ENCODE assay signal across 27 cellular contexts in the genomic region with DNA sequence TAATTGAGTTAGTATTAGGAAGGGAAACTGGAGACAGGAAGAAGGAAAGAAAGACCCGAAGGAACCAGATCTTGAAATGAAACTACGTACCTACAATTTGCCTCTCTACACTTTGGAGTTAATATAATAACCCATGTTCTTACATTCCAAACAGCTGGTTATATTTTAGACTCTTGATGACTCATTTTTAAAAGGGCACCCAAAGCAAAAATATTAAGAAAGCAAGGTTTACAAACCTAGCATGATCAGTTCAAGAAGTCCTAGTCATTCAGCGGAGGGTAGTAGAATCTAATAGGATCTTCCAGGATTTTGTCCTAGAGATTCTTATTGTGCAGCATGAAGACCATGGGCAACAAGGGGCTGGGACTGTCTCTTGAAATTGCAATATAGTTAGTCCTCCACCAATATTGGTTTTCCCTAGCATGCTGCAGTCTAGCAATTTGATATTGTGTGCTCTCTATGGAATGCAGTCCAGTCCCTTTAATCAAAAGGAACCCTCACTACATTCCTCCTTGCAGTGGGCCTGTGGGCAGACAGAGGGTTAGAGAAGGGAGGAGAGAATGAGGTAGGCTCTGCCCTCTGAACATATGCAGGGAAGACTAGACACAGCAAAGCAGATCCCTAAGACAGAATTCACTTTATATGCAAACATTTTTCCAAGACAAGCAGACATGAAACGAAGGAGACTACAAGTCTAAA.
DNase-seq lines count a peak whose midpoint lies in the region; ATAC-seq and TF ChIP-seq lines count a peak whose summit lies in the region.
"Had no signal": no experiment of that assay in that cellular context is flagged by ENCODE, and none has a peak within 500 bp of the region (broad histone marks: within the 10 kb centered on the region; RNA-seq: fewer than 3 reads in every experiment).

No MANE protein-coding gene starts in this region.

- CTCF ChIA-PET in IMR-90 (lab: Yijun Ruan, JAX) (no interaction called here), RWPE1 (lab: Yijun Ruan, JAX) (no interaction called here)
- CTCF ChIA-PET in activated CD8-positive, alpha-beta T cell treated with anti-CD3 and anti-CD28 coated beads, Interleukin-2, amount 10 ng/mL, durations not matched to agents 7 days and 5 days (lab: Charles Lee): no interaction called here

- no peak overlapping the region for H2AFZ ChIP-seq in IMR-90 (replicated peaks; ENCODE audit: low read length, poor library complexity)
- H2AFZ ChIP-seq in neuronal stem cell (ENCODE audit: low read length): peak overlapping the region; percentile 43

- H2BK5ac ChIP-seq in IMR-90 (ENCODE audit: low read depth, low read length, poor library complexity, severe bottlenecking) (no peak overlapping the region), neuronal stem cell (ENCODE audit: low read length) (no peak overlapping the region)

- no peak overlapping the region; the same call in 1 of the 2 replicates for H2BK120ac ChIP-seq in IMR-90 (ENCODE audit: low read depth, low read length)
- H2BK120ac ChIP-seq in neuronal stem cell (ENCODE audit: low read depth, low read length): no peak overlapping the region

- H3K18ac ChIP-seq in IMR-90 (ENCODE audit: low read depth, low read length) (no peak overlapping the region), neuronal stem cell (ENCODE audit: low read length) (no peak overlapping the region)

- DNase-seq in AG08396 (ENCODE audit: low spot score) (peak; percentile 33), IMR-90 (peak; percentile 51), coronary artery (ENCODE audit: low spot score) (no peak), neuronal stem cell (ENCODE audit: low spot score) (no peak), cerebellum (ENCODE audit: low spot score) (no peak), RWPE1 (ENCODE audit: low spot score) (no peak)
- no peak for DNase-seq in activated CD8-positive, alpha-beta T cell treated with anti-CD3 and anti-CD28 coated beads, Interleukin-2, amount 10 ng/mL, durations not matched to agents 7 days and 5 days
- DNase-seq: activated CD4-positive, alpha-beta T cell treated with anti-CD3 and anti-CD28 coated beads, Interleukin-2, amount 10 ng/mL, durations not matched to agents 7 days and 5 days; activated CD8-positive, alpha-beta memory T cell treated with anti-CD3 and anti-CD28 coated beads, Interleukin-2, amount 50 U/mL, for 48 hours; activated effector memory CD4-positive, alpha-beta T cell treated with anti-CD3 and anti-CD28 coated beads, Interleukin-2, amount 50 U/mL, for 16 hours; C1 segment of cervical spinal cord; caudate nucleus; effector CD8-positive, alpha-beta T cell; esophagus squamous epithelium; head of caudate nucleus; left ventricle myocardium superior; NCI-H1694 treated with DMSO at 0.1 percent for 48 hours; NCI-H748 treated with DMSO at 0.1 percent for 48 hours; psoas muscle; SHP77 treated with DMSO at 0.1 percent for 48 hours; stimulated activated CD4-positive, alpha-beta T cell treated with anti-CD3 and anti-CD28 coated beads, Interleukin-4, amount 100 ng/mL, for 4 hours; stomach; T-helper 1 cell had no signal

- no peaks in the 10 kb centered on the region for H3K9me3 Mint-ChIP-seq in activated CD8-positive, alpha-beta T cell treated with anti-CD3 and anti-CD28 coated beads, Interleukin-2, amount 10 ng/mL, durations not matched to agents 7 days and 5 days (ENCODE audit: insufficient read depth)
- H3K9me3 Mint-ChIP-seq: neural crest cell had no signal

- no peak overlapping the region for H2BK20ac ChIP-seq in IMR-90 (ENCODE audit: low read depth, low read length)

- H3K4me1 ChIP-seq in IMR-90 (ENCODE audit: control insufficient read depth, insufficient read depth, low read length) (peaks cover 4% of the 10 kb centered on the region), neuronal stem cell (ENCODE audit: control insufficient read depth in 2 of 2, insufficient read depth in 1 of 2, low read depth in 1 of 2, low read length in 2 of 2) (no peaks in the 10 kb centered on the region)
- H3K4me1 ChIP-seq: esophagus squamous epithelium, psoas muscle, stomach had no signal

- H2BK12ac ChIP-seq in neuronal stem cell (ENCODE audit: low read length): no peak overlapping the region

- intact Hi-C loops in IMR-90 (cut with micrococcal nuclease): no loop called here

- H3K27me3 Mint-ChIP-seq in activated CD8-positive, alpha-beta T cell treated with anti-CD3 and anti-CD28 coated beads, Interleukin-2, amount 10 ng/mL, durations not matched to agents 7 days and 5 days (ENCODE audit: low read depth): no peaks in the 10 kb centered on the region
- H3K27me3 Mint-ChIP-seq: activated CD4-positive, alpha-beta T cell treated with anti-CD3 and anti-CD28 coated beads, Interleukin-2, amount 10 ng/mL, durations not matched to agents 7 days and 5 days had no signal

- TF ChIP-seq CTCF in IMR-90 (conservative IDR thresholded peaks at IDR 0.05; ENCODE audit: low read depth, low read length) (no peak), coronary artery (IDR thresholded peaks at IDR 0.05) (no peak), RWPE1 (conservative IDR thresholded peaks at IDR 0.05; ENCODE audit: low read depth) (no peak)

- no CpG with 5 or more reads among the region's 4 CpGs for WGBS in IMR-90 (ENCODE audit: extremely low coverage in 2 of 2, insufficient read length in 1 of 2), 2 experiments
- WGBS in neuronal stem cell (ENCODE audit: extremely low coverage in 2 of 2, insufficient read length in 2 of 2, insufficient replicate concordance in 1 of 2), 2 donors: no CpG with 5 or more reads among the region's 4 CpGs

- H3K9ac ChIP-seq in IMR-90 (ENCODE audit: low read depth, low read length): no peak overlapping the region
- no peak overlapping the region for H3K9ac ChIP-seq in neuronal stem cell (ENCODE audit: low read depth, low read length, poor library complexity)

- no peak overlapping the region for H2AK9ac ChIP-seq in IMR-90 (replicated peaks; ENCODE audit: low read depth, low read length, poor library complexity)

- H3K23ac ChIP-seq in IMR-90 (ENCODE audit: low read depth, low read length) (no peak overlapping the region), neuronal stem cell (ENCODE audit: low read depth, low read length, poor library complexity) (no peak overlapping the region)

- H2BK15ac ChIP-seq in IMR-90 (ENCODE audit: low read depth, low read length): peak overlapping the region; percentile 65; the same call in 1 of the 3 replicates
- H2BK15ac ChIP-seq in neuronal stem cell (ENCODE audit: low read length): no peak overlapping the region

- H3K9me3 ChIP-seq in IMR-90 (ENCODE audit: control insufficient read depth, insufficient read depth, low read length) (no peaks in the 10 kb centered on the region), neuronal stem cell (replicated peaks in 1 of 2; ENCODE audit: control insufficient read depth in 2 of 2, insufficient read depth in 1 of 2, low read depth in 1 of 2, low read length in 2 of 2) (no peaks in the 10 kb centered on the region)
- H3K9me3 ChIP-seq: esophagus squamous epithelium, psoas muscle, stomach had no signal

- H3K36me3 ChIP-seq in IMR-90 (ENCODE audit: control insufficient read depth, insufficient read depth, low read length) (no peaks in the 10 kb centered on the region), neuronal stem cell (replicated peaks in 1 of 2; ENCODE audit: control insufficient read depth in 2 of 2, insufficient read depth in 2 of 2, low read length in 2 of 2) (no peaks in the 10 kb centered on the region)
- H3K36me3 ChIP-seq: esophagus squamous epithelium, stomach had no signal

- ATAC-seq in IMR-90 (ENCODE audit: low read depth): peak; percentile 81
- no peak for ATAC-seq in GM21360 (IDR thresholded peaks at IDR 0.05; ENCODE audit: unreplicated experiment)
- ATAC-seq in activated CD8-positive, alpha-beta T cell treated with anti-CD3 and anti-CD28 coated beads, Interleukin-2, amount 10 ng/mL, durations not matched to agents 7 days and 5 days: no peak
- ATAC-seq: left ventricle myocardium superior, psoas muscle had no signal

- no peak for TF ChIP-seq RAD21 in IMR-90 (IDR thresholded peaks at IDR 0.05; ENCODE audit: low read length)

- H3K27ac ChIP-seq in IMR-90 (ENCODE audit: insufficient read depth, low read length) (no peak overlapping the region), coronary artery (no peak overlapping the region), neuronal stem cell (replicated peaks; ENCODE audit: low read length) (no peak overlapping the region), RWPE1 (no peak overlapping the region)
- H3K27ac ChIP-seq: esophagus squamous epithelium, HL-60, psoas muscle, stomach, VCaP had no signal

- H3K79me1 ChIP-seq in IMR-90 (ENCODE audit: low read depth in 1 of 2, low read length in 2 of 2) (no peaks in the 10 kb centered on the region), neuronal stem cell (ENCODE audit: low read depth, low read length) (no peaks in the 10 kb centered on the region)

- H2AK5ac ChIP-seq in IMR-90 (ENCODE audit: low read depth, low read length) (peak overlapping the region; percentile 21; the same call in 1 of the 2 replicates), neuronal stem cell (ENCODE audit: low read depth, low read length) (no peak overlapping the region)

- H4K5ac ChIP-seq in IMR-90 (ENCODE audit: low read depth, low read length): no peak overlapping the region

- H3K4me3 ChIP-seq in IMR-90 (ENCODE audit: insufficient read depth, low read depth, low read length) (no peak overlapping the region), coronary artery (peak overlapping the region; percentile 5), neuronal stem cell (ENCODE audit: low read length in 2 of 2) (no peak overlapping the region)
- H3K4me3 ChIP-seq: esophagus squamous epithelium, psoas muscle, stomach had no signal

- no peaks in the 10 kb centered on the region for H3K36me3 Mint-ChIP-seq in activated CD8-positive, alpha-beta T cell treated with anti-CD3 and anti-CD28 coated beads, Interleukin-2, amount 10 ng/mL, durations not matched to agents 7 days and 5 days (ENCODE audit: low read depth)

- H3K14ac ChIP-seq in IMR-90 (replicated peaks; ENCODE audit: low read depth, low read length) (no peak overlapping the region), neuronal stem cell (ENCODE audit: low read length) (no peak overlapping the region)

- H3K4me2 ChIP-seq in IMR-90 (ENCODE audit: low read depth, low read length) (peak overlapping the region; percentile 16; the same call in 1 of the 2 replicates), neuronal stem cell (ENCODE audit: insufficient read depth, low read length, poor library complexity, severe bottlenecking) (no peak overlapping the region)

- no peak overlapping the region for H3K56ac ChIP-seq in IMR-90 (ENCODE audit: extremely low read depth, insufficient read depth, low read length)

- in situ Hi-C loops in IMR-90 (cut with MboI; ENCODE audit: low sequenced_read_pairs): no loop called here

- no peak overlapping the region for H3K27ac Mint-ChIP-seq in activated CD8-positive, alpha-beta T cell treated with anti-CD3 and anti-CD28 coated beads, Interleukin-2, amount 10 ng/mL, durations not matched to agents 7 days and 5 days
- H3K27ac Mint-ChIP-seq: activated CD4-positive, alpha-beta T cell treated with anti-CD3 and anti-CD28 coated beads, Interleukin-2, amount 10 ng/mL, durations not matched to agents 7 days and 5 days had no signal

- H4K91ac ChIP-seq in IMR-90 (ENCODE audit: insufficient read depth, low read depth, low read length) (no peak overlapping the region), neuronal stem cell (ENCODE audit: low read depth, low read length, poor library complexity) (no peak overlapping the region)

- H3K4me1 Mint-ChIP-seq in activated CD8-positive, alpha-beta T cell treated with anti-CD3 and anti-CD28 coated beads, Interleukin-2, amount 10 ng/mL, durations not matched to agents 7 days and 5 days (ENCODE audit: low read depth): no peaks in the 10 kb centered on the region
- H3K4me1 Mint-ChIP-seq: neural crest cell had no signal

- no TSS peak for BruUV-seq in IMR-90 (replicated peaks; lab: Mats Ljungman, UMichigan)

- H3K27me3 ChIP-seq in IMR-90 (ENCODE audit: control insufficient read depth, insufficient read depth, low read length) (no peaks in the 10 kb centered on the region), neuronal stem cell (ENCODE audit: control insufficient read depth in 3 of 3, insufficient read depth in 3 of 3, low read depth in 1 of 3, low read length in 3 of 3) (no peaks in the 10 kb centered on the region)
- H3K27me3 ChIP-seq: esophagus squamous epithelium, stomach had no signal

- POLR2A ChIA-PET in IMR-90 (lab: Charles Lee; ENCODE audit: unreplicated experiment): no interaction called here
- POLR2A ChIA-PET in RWPE1 (lab: Yijun Ruan, JAX; ENCODE audit: low non-redundant PET): no interaction called here
- POLR2A ChIA-PET in activated CD8-positive, alpha-beta T cell treated with anti-CD3 and anti-CD28 coated beads, Interleukin-2, amount 10 ng/mL, durations not matched to agents 7 days and 5 days (lab: Charles Lee): no interaction called here

- 0 out of 2 replicates have a peak overlapping the region, but pooled peaks have one; percentile 63 for H3K4ac ChIP-seq in IMR-90 (ENCODE audit: low read depth, low read length)
- no peak overlapping the region for H3K4ac ChIP-seq in neuronal stem cell (ENCODE audit: low read length)

- H4K8ac ChIP-seq in IMR-90 (ENCODE audit: low read depth in 2 of 2, low read length in 2 of 2) (no peak overlapping the region), neuronal stem cell (ENCODE audit: low read depth, low read length) (no peak overlapping the region)

- no peak for TF ChIP-seq POLR2A in IMR-90 (IDR thresholded peaks at IDR 0.05; ENCODE audit: low read depth, low read length)

- no peak overlapping the region for H3K4me3 Mint-ChIP-seq in activated CD8-positive, alpha-beta T cell treated with anti-CD3 and anti-CD28 coated beads, Interleukin-2, amount 10 ng/mL, durations not matched to agents 7 days and 5 days
- H3K4me3 Mint-ChIP-seq: activated CD4-positive, alpha-beta T cell treated with anti-CD3 and anti-CD28 coated beads, Interleukin-2, amount 10 ng/mL, durations not matched to agents 7 days and 5 days; neural crest cell had no signal

- H4K20me1 ChIP-seq in IMR-90 (ENCODE audit: insufficient read depth, low read length): no peaks in the 10 kb centered on the region

- H3K9me1 ChIP-seq in IMR-90 (ENCODE audit: insufficient read depth, low read length): 0 out of 2 replicates have a peak, but pooled peaks cover 2% of the 10 kb centered on the region

- dilution Hi-C loops in IMR-90 (cut with HindIII; ENCODE audit: low sequenced_read_pairs, unreplicated experiment): no loop called here

Comparison
In these comparisons a context has a peak if more than half of its experiments do, and no peak if none do; other contexts are left out.
1. DNase-seq: peak in AG08396 (single experiment) and IMR-90 (single experiment); none in coronary artery (single experiment), neuronal stem cell (single experiment), cerebellum (single experiment), RWPE1 (single experiment) and activated CD8-positive, alpha-beta T cell treated with anti-CD3 and anti-CD28 coated beads, Interleukin-2, amount 10 ng/mL, durations not matched to agents 7 days and 5 days (single experiment).